ENCODE assay signal across 12 cellular contexts in genomic region chr3:196219970-196220311, GRCh38. TPM values are rescaled to one million over a fixed set of nuclear protein-coding genes. Genes with fewer than 3 reads are reported as not detected.
DNase-seq lines count a peak whose midpoint lies in the region; ATAC-seq and TF ChIP-seq lines count a peak whose summit lies in the region.
"Had no signal": no experiment of that assay in that cellular context is flagged by ENCODE, and none has a peak within 500 bp of the region (broad histone marks: within the 10 kb centered on the region; RNA-seq: fewer than 3 reads in every experiment).

No MANE protein-coding gene starts in this region.

- H3K4me3 ChIP-seq in liver (ENCODE audit: low read depth in 1 of 3, low read length in 3 of 3), result no peak overlapping the region
- H3K4me3 ChIP-seq: hepatocyte had no signal

- peaks cover 0 to 7% (median 2%) of the 10 kb centered on the region in 4 donors for H3K36me3 ChIP-seq in liver (ENCODE audit: control insufficient read depth in 4 of 4, insufficient read depth in 3 of 4, low read depth in 1 of 4, low read length in 3 of 4)

- 92% methylated on average over 19 of the region's 19 CpGs for WGBS in liver

- H3K27ac ChIP-seq in VCaP (peak overlapping the region; percentile 0; the same call in 1 of the 2 replicates), liver (ENCODE audit: low read depth in 1 of 2, low read length in 2 of 2) (peak overlapping the region; percentile 42 to 54), temporal lobe (ENCODE audit: low read depth, low read length) (peak overlapping the region; percentile 54)
- H3K27ac ChIP-seq: hepatocyte had no signal

- peak overlapping the region; percentile 62 for H3K4me3 Mint-ChIP-seq in activated naive CD8-positive, alpha-beta T cell
- H3K4me3 Mint-ChIP-seq in activated naive CD8-positive, alpha-beta T cell treated with anti-CD3 and anti-CD28 coated beads, Interleukin-2, amount 50 U/mL, for 24 hours, result no peak overlapping the region

- H3K36me3 Mint-ChIP-seq in activated naive CD8-positive, alpha-beta T cell, result no peaks in the 10 kb centered on the region
- no peaks in the 10 kb centered on the region for H3K36me3 Mint-ChIP-seq in activated naive CD8-positive, alpha-beta T cell treated with anti-CD3 and anti-CD28 coated beads, Interleukin-2, amount 50 U/mL, for 24 hours (ENCODE audit: low read depth)

- H3K27me3 ChIP-seq in liver (ENCODE audit: control insufficient read depth in 4 of 4, insufficient read depth in 4 of 4, low read length in 3 of 4), result no peaks in the 10 kb centered on the region
- H3K27me3 ChIP-seq: hepatocyte had no signal

- H3K27me3 Mint-ChIP-seq in activated naive CD8-positive, alpha-beta T cell, result no peaks in the 10 kb centered on the region
- no peaks in the 10 kb centered on the region for H3K27me3 Mint-ChIP-seq in activated naive CD8-positive, alpha-beta T cell treated with anti-CD3 and anti-CD28 coated beads, Interleukin-2, amount 50 U/mL, for 24 hours

- no peak for DNase-seq in activated naive CD8-positive, alpha-beta T cell treated with anti-CD3 and anti-CD28 coated beads, Interleukin-2, amount 50 U/mL, for 24 hours
- DNase-seq in NCI-H69 (lab: John Stamatoyannopoulos, UW), result no peak
- DNase-seq in AG08395 (ENCODE audit: low spot score), result no peak
- DNase-seq: SW 1271 had no signal

- H3K9me3 ChIP-seq in liver (ENCODE audit: control insufficient read depth in 4 of 4, low read length in 3 of 4), result no peaks in the 10 kb centered on the region

- H3K4me1 Mint-ChIP-seq in activated naive CD8-positive, alpha-beta T cell (ENCODE audit: low read depth), result peaks cover 20% of the 10 kb centered on the region
- peaks cover 19% of the 10 kb centered on the region for H3K4me1 Mint-ChIP-seq in activated naive CD8-positive, alpha-beta T cell treated with anti-CD3 and anti-CD28 coated beads, Interleukin-2, amount 50 U/mL, for 24 hours

- H3K9ac ChIP-seq in liver (ENCODE audit: low read depth in 1 of 2, low read length in 2 of 2), result no peak overlapping the region

- ATAC-seq in activated naive CD8-positive, alpha-beta T cell treated with anti-CD3 and anti-CD28 coated beads, Interleukin-2, amount 50 U/mL, for 24 hours, result no peak
- no peak for ATAC-seq in HG03442 (IDR thresholded peaks at IDR 0.05; ENCODE audit: unreplicated experiment)

- peaks cover 17 to 36% (median 25%) of the 10 kb centered on the region in 4 donors for H3K4me1 ChIP-seq in liver (ENCODE audit: control insufficient read depth in 4 of 4, insufficient read depth in 4 of 4, low read length in 3 of 4)

- no peak for TF ChIP-seq RAD21 in liver (IDR thresholded peaks at IDR 0.05)

- no peaks in the 10 kb centered on the region for H3K9me3 Mint-ChIP-seq in activated naive CD8-positive, alpha-beta T cell (ENCODE audit: low read depth)
- H3K9me3 Mint-ChIP-seq in activated naive CD8-positive, alpha-beta T cell treated with anti-CD3 and anti-CD28 coated beads, Interleukin-2, amount 50 U/mL, for 24 hours, result no peaks in the 10 kb centered on the region

- H3K27ac Mint-ChIP-seq in activated naive CD8-positive, alpha-beta T cell, result no peak overlapping the region
- no peak overlapping the region for H3K27ac Mint-ChIP-seq in activated naive CD8-positive, alpha-beta T cell treated with anti-CD3 and anti-CD28 coated beads, Interleukin-2, amount 50 U/mL, for 24 hours

- TF ChIP-seq CTCF in VCaP (conservative IDR thresholded peaks at IDR 0.05), result no peak
- no peak for TF ChIP-seq CTCF in liver (IDR thresholded peaks at IDR 0.05; ENCODE audit: low read depth, low read length, missing input control)

TF ChIP-seq in liver, 16 proteins besides CTCF, POLR2A, EP300 and RAD21:
- no peak for TF ChIP-seq ZBTB33 (IDR thresholded peaks at IDR 0.05)
- TF ChIP-seq JUND (IDR thresholded peaks at IDR 0.05), result no peak
- no peak for TF ChIP-seq FOXA1 (IDR thresholded peaks at IDR 0.05)
- TF ChIP-seq ATF3 (IDR thresholded peaks at IDR 0.05), result no peak
- TF ChIP-seq HNF4A (conservative IDR thresholded peaks at IDR 0.05), result no peak
- TF ChIP-seq YY1 (IDR thresholded peaks at IDR 0.05), result no peak
- no peak for TF ChIP-seq RXRA (IDR thresholded peaks at IDR 0.05)

RNA-seq across cellular contexts. Expression of gene SLC51A, which starts 3.6 kb away (rescaled TPM):
- total RNA-seq in liver (10 to 100 TPM; 19.9 to 52.5 TPM), temporal lobe (0.49 TPM)
- 10 to 100 TPM; 41.3 to 50.8 TPM for polyA plus RNA-seq in liver
- total RNA-seq: myocyte, subcutaneous adipose tissue had no signal

RNA-seq across cellular contexts. Expression of gene ZDHHC19, which starts 8.7 kb away (rescaled TPM):
- total RNA-seq in liver (under 1 TPM; 0.42 to 0.59 TPM), temporal lobe (not detected)
- polyA plus RNA-seq in liver, result 1 to 10 TPM; 1.0 to 1.5 TPM
- total RNA-seq: hepatocyte, myocyte, subcutaneous adipose tissue had no signal

Comparison
In these comparisons a context has a peak if more than half of its experiments do, and no peak if none do; other contexts are left out.
1. H3K27ac ChIP-seq: peak in every context shown above with its lines; median percentile 54 in temporal lobe; 48 in liver; 0 in VCaP.
2. RNA of gene SLC51A, which starts 3.6 kb away (total RNA-seq): 19.9 to 52.5 TPM in liver; 0.49 TPM in temporal lobe (single experiment); every median in the first group is over 10 times any median in the second.